Comparison of ENCODE assay signal across 8 cellular contexts in the genomic region with DNA sequence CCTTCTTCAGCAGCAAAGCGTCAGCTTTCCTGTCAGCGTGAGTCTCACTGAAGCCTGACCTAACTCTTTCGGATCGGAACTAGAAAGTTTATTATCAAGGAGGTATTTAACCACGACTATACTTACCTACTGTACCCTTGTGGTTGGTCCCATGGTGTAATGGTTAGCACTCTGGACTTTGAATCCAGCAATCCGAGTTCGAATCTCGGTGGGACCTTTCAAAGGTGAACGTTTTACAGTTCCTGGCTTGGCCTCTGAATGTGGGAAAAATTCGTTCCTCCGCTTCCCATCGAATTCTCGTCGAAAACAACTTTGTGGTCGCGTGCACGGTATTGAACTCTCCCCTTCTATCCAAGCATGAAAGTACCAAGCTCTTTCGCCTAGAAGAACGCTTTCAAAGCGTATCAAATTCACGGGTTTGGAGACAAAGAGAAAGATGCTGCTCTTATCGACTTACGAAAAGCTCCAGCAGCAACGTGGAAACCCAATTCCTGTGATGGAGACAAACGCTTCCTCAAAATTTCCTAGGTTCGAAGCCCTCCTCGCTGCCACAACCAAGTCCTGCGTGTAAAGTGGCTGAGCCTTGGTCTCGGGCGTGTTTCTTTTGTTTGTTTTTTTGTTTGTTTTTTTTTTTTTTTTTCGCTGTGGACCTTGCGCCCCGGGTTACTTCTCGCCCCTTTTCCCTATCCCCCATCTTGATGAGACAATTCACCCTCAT.
DNase-seq lines count a peak whose midpoint lies in the region; ATAC-seq and TF ChIP-seq lines count a peak whose summit lies in the region.

No MANE protein-coding gene starts in this region.

- H3K4me1 ChIP-seq in DOHH2 (ENCODE audit: control insufficient read depth, low read length) (peaks cover 22% of the 10 kb centered on the region), cardiac muscle cell (ENCODE audit: low read depth) (peaks cover 15% of the 10 kb centered on the region)

- no peaks in the 10 kb centered on the region for H3K9me2 ChIP-seq in DOHH2 (replicated peaks; ENCODE audit: control insufficient read depth, low read length)

- H3K9me3 ChIP-seq in DOHH2 (ENCODE audit: control insufficient read depth, insufficient read depth, low read length) (no peaks in the 10 kb centered on the region), cardiac muscle cell (ENCODE audit: low read depth) (no peaks in the 10 kb centered on the region)

- H3K36me3 ChIP-seq in DOHH2 (ENCODE audit: control insufficient read depth, low read length): no peaks in the 10 kb centered on the region
- no peaks in the 10 kb centered on the region for H3K36me3 ChIP-seq in cardiac muscle cell

- peaks cover 14% of the 10 kb centered on the region for H3K4me1 Mint-ChIP-seq in activated T-cell treated with anti-CD3 and anti-CD28 coated beads, Interleukin-2, amount 50 U/mL, for 4 hours (ENCODE audit: low read depth)

- no peak for TF ChIP-seq CTCF in DOHH2 (IDR thresholded peaks at IDR 0.05; ENCODE audit: low read depth, low read length, poor library complexity, severe bottlenecking)
- no peak for TF ChIP-seq CTCF in cardiac muscle cell (IDR thresholded peaks at IDR 0.05; ENCODE audit: low read depth, low read length)

- H3K4me2 ChIP-seq in DOHH2 (ENCODE audit: low read length): peak overlapping the region; percentile 48

- H3K27me3 Mint-ChIP-seq in activated T-cell treated with anti-CD3 and anti-CD28 coated beads, Interleukin-2, amount 50 U/mL, for 4 hours (ENCODE audit: low read depth): peaks cover 84% of the 10 kb centered on the region

- no peaks in the 10 kb centered on the region for H4K20me1 ChIP-seq in DOHH2 (ENCODE audit: control insufficient read depth, insufficient read depth, low read depth, low read length)

- H3K79me2 ChIP-seq in DOHH2 (ENCODE audit: control insufficient read depth, low read length): no peaks in the 10 kb centered on the region

- H3K4me3 ChIP-seq in DOHH2 (ENCODE audit: low read length) (peak overlapping the region; percentile 39), cardiac muscle cell (peak overlapping the region; percentile 28)

- H3F3A ChIP-seq in DOHH2 (ENCODE audit: control insufficient read depth, insufficient read depth): no peaks in the 10 kb centered on the region

- no peaks in the 10 kb centered on the region for H3K36me3 Mint-ChIP-seq in activated T-cell treated with anti-CD3 and anti-CD28 coated beads, Interleukin-2, amount 50 U/mL, for 4 hours (ENCODE audit: insufficient read depth)

- ATAC-seq in activated T-cell treated with anti-CD3 and anti-CD28 coated beads, Interleukin-2, amount 50 U/mL, for 4 hours: peak; percentile 51 to 72

- H3K4me3 Mint-ChIP-seq in activated T-cell treated with anti-CD3 and anti-CD28 coated beads, Interleukin-2, amount 50 U/mL, for 4 hours: no peak overlapping the region

- H3K9me3 Mint-ChIP-seq in activated T-cell treated with anti-CD3 and anti-CD28 coated beads, Interleukin-2, amount 50 U/mL, for 4 hours: peaks cover 8% of the 10 kb centered on the region

- DNase-seq in GOT3 (lab: John Stamatoyannopoulos, UW) (peak; percentile 22), NCI-H1694 treated with DMSO at 0.1 percent for 48 hours (lab: John Stamatoyannopoulos, UW) (peak; percentile 88), cardiac muscle cell (ENCODE audit: low read depth in 1 of 2, low spot score in 1 of 2) (peak; percentile 70 to 90), smooth muscle cell of the brain vasculature (ENCODE audit: low read depth, low spot score) (peak; percentile 58), mesenteric fat pad (ENCODE audit: low spot score) (no peak), DMS79 treated with DMSO at 0.1 percent for 48 hours (lab: John Stamatoyannopoulos, UW) (no peak)
- DNase-seq in activated T-cell treated with anti-CD3 and anti-CD28 coated beads, Interleukin-2, amount 50 U/mL, for 4 hours: no peak

- H3K27ac ChIP-seq in DOHH2 (ENCODE audit: low read depth, low read length): no peak overlapping the region
- peak overlapping the region; percentile 64 for H3K27ac ChIP-seq in cardiac muscle cell

- H3K27me3 ChIP-seq in DOHH2 (ENCODE audit: control insufficient read depth, low read length): peaks cover 38% of the 10 kb centered on the region
- H3K27me3 ChIP-seq in cardiac muscle cell: no peaks in the 10 kb centered on the region

Comparison
In these comparisons a context has a peak if more than half of its experiments do, and no peak if none do; other contexts are left out.
1. DNase-seq: peak in GOT3 (single experiment), NCI-H1694 treated with DMSO at 0.1 percent for 48 hours (single experiment), cardiac muscle cell (2 of 2) and smooth muscle cell of the brain vasculature (single experiment); none in activated T-cell treated with anti-CD3 and anti-CD28 coated beads, Interleukin-2, amount 50 U/mL, for 4 hours (single experiment), mesenteric fat pad (single experiment) and DMS79 treated with DMSO at 0.1 percent for 48 hours (single experiment).